Comparison of ENCODE assay signal across 8 cellular contexts in genomic region chr13:48975926-48976676, GRCh38.
DNase-seq lines count a peak whose midpoint lies in the region; ATAC-seq and TF ChIP-seq lines count a peak whose summit lies in the region.

No MANE protein-coding gene starts in this region.

- ATAC-seq in HG03159 (IDR thresholded peaks at IDR 0.05; ENCODE audit: unreplicated experiment): peak; percentile 59

- DNase-seq in AG10803 (ENCODE audit: low read depth) (peak; percentile 76), NCI-H345 (lab: John Stamatoyannopoulos, UW) (peak; percentile 59), cerebellar cortex (ENCODE audit: low spot score) (peak; percentile 69), kidney glomerular epithelial cell (lab: John Stamatoyannopoulos, UW) (peak; percentile 74)
- DNase-seq in activated CD4-positive, CD25-positive, alpha-beta regulatory T cell treated with anti-CD3 and anti-CD28 coated beads, Interleukin-2, amount 50 U/mL, for 72 hours: peak; percentile 89
- peak; percentile 80 to 82 for DNase-seq in stimulated activated CD4-positive, alpha-beta T cell treated with anti-CD3 and anti-CD28 coated beads, Interleukin-15, amount 100 ng/mL, for 48 hours (ENCODE audit: low read depth in 2 of 2)

- peak overlapping the region; percentile 91 for H3K4me3 ChIP-seq in AG10803 (ENCODE audit: low read length)

- TF ChIP-seq POLR2A in GM18951 (IDR thresholded peaks at IDR 0.05; ENCODE audit: extremely low read depth, insufficient read depth, insufficient read length): peak; percentile 73

- TF ChIP-seq CTCF in AG10803 (conservative IDR thresholded peaks at IDR 0.05; ENCODE audit: low read length): peak; percentile 1; the same call in 1 of the 2 replicates

- in situ Hi-C loops in GM18951 (cut with MboI; ENCODE audit: low sequenced_read_pairs, unreplicated experiment): no loop called here

Comparison
In these comparisons a context has a peak if more than half of its experiments do, and no peak if none do; other contexts are left out.
1. Peak in every context shown above with its lines: DNase-seq, ATAC-seq and H3K4me3 ChIP-seq.